16 cellular contexts compared by ENCODE assay signal in the genomic region with DNA sequence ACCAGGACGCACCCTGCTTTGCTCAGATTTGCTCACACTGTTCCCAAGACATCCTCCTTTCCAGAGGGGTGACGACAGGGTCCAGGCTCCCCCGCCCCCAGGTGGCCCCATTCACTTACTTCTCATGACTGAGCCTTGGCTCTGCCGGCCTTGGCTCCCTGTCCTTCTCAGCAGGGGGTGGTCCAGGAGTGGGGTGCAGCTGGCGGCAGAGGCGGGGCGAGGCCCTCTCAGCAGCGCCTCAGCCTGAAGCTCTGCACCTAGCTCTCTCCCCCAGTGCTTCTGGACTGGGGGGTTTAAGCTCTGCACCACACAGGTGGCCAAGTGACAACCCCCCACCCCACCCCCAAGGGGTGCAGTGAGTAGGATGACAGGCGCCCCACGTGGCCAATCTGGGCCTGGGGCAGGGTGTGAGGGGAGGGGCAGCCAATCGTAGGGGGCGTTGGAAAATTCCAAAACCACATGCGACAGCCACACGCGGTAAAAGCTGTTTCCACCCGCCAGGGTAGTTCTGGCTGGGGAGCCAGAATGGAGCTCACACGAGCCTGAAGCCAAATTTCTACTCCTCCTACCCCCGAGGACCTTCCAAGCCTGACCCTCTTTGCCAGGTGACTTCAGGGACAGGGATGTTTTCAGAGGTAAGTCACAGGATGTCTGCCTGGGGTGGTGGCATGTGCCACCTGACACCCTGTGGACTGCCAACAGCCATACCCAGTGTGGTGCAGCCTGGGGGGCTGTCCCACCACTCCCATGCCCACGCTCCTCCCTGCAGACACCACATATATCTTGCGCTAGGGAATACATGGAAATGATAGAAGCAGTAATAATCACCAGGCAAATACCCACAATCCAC. TPM values are rescaled to one million over a fixed set of nuclear protein-coding genes. Genes with fewer than 3 reads are reported as not detected.
DNase-seq lines count a peak whose midpoint lies in the region; ATAC-seq and TF ChIP-seq lines count a peak whose summit lies in the region.
"Had no signal": no experiment of that assay in that cellular context is flagged by ENCODE, and none has a peak within 500 bp of the region (broad histone marks: within the 10 kb centered on the region; RNA-seq: fewer than 3 reads in every experiment).

No MANE protein-coding gene starts in this region.

- no peaks in the 10 kb centered on the region for H3K79me2 ChIP-seq in PC-9 (ENCODE audit: low read depth)

- peaks cover 2% of the 10 kb centered on the region for H3K27me3 Mint-ChIP-seq in activated CD8-positive, alpha-beta T cell treated with anti-CD3 and anti-CD28 coated beads, Interleukin-2, amount 10 ng/mL, durations not matched to agents 7 days and 5 days (ENCODE audit: low read depth)

- peak; percentile 64 for DNase-seq in stimulated activated CD4-positive, alpha-beta T cell treated with anti-CD3 and anti-CD28 coated beads, Interleukin-15, amount 100 ng/mL, for 24 hours
- DNase-seq in stimulated activated CD4-positive, alpha-beta T cell treated with anti-CD3 and anti-CD28 coated beads, Interleukin-4, amount 100 ng/mL, for 1 hour: no peak
- DNase-seq in activated CD8-positive, alpha-beta T cell treated with anti-CD3 and anti-CD28 coated beads, Interleukin-2, amount 10 ng/mL, durations not matched to agents 7 days and 5 days: no peak
- DNase-seq in upper lobe of right lung: no peak
- DNase-seq in HuH-7 (ENCODE audit: low spot score): no peak
- no peak for DNase-seq in PC-9
- no peak for DNase-seq in NCI-H1436 (lab: John Stamatoyannopoulos, UW)
- DNase-seq: activated gamma-delta T cell treated with Interleukin-2 at 50 U/mL for 16 hours, mucosa of descending colon, retina had no signal

- H3K4me2 ChIP-seq in PC-9: no peak overlapping the region

- POLR2A ChIA-PET in activated CD8-positive, alpha-beta T cell treated with anti-CD3 and anti-CD28 coated beads, Interleukin-2, amount 10 ng/mL, durations not matched to agents 7 days and 5 days (lab: Charles Lee): no interaction called here
- POLR2A ChIA-PET in PC-9 (lab: Charles Lee; ENCODE audit: unreplicated experiment): interaction anchor here (0.6 kb wide), 1 partner anchor 23 kb away, joined by 3 read pairs; no protein-coding TSS in a partner anchor

- H3K36me3 ChIP-seq in upper lobe of right lung (peaks cover 5% of the 10 kb centered on the region), PC-9 (ENCODE audit: low read depth) (no peaks in the 10 kb centered on the region)
- H3K36me3 ChIP-seq: esophagus muscularis mucosa, upper lobe of left lung had no signal

- no peaks in the 10 kb centered on the region for H3K27me3 ChIP-seq in upper lobe of right lung
- no peaks in the 10 kb centered on the region for H3K27me3 ChIP-seq in PC-9 (ENCODE audit: insufficient read depth, low read depth)
- H3K27me3 ChIP-seq: upper lobe of left lung had no signal

- no peak overlapping the region for H3K27ac ChIP-seq in upper lobe of right lung
- no peak overlapping the region for H3K27ac ChIP-seq in PC-9
- H3K27ac ChIP-seq: esophagus muscularis mucosa, upper lobe of left lung had no signal

- intact Hi-C loops in upper lobe of right lung (cut with DNase I) (no loop called here), PC-9 (cut with micrococcal nuclease; ENCODE audit: unreplicated experiment) (no loop called here)

- peaks cover 60% of the 10 kb centered on the region for H3K4me1 Mint-ChIP-seq in activated CD8-positive, alpha-beta T cell treated with anti-CD3 and anti-CD28 coated beads, Interleukin-2, amount 10 ng/mL, durations not matched to agents 7 days and 5 days (ENCODE audit: low read depth)

- no peaks in the 10 kb centered on the region for H4K20me1 ChIP-seq in PC-9 (ENCODE audit: insufficient read depth)

- H3K36me3 Mint-ChIP-seq in activated CD8-positive, alpha-beta T cell treated with anti-CD3 and anti-CD28 coated beads, Interleukin-2, amount 10 ng/mL, durations not matched to agents 7 days and 5 days (ENCODE audit: low read depth): no peaks in the 10 kb centered on the region

- H3K4me1 ChIP-seq in upper lobe of right lung (peaks cover 18% of the 10 kb centered on the region), PC-9 (replicated peaks; ENCODE audit: insufficient read depth) (peaks cover 32% of the 10 kb centered on the region)

- no peaks in the 10 kb centered on the region for H3F3A ChIP-seq in PC-9 (ENCODE audit: insufficient read depth, low read depth)

- no peak overlapping the region for H3K27ac Mint-ChIP-seq in activated CD8-positive, alpha-beta T cell treated with anti-CD3 and anti-CD28 coated beads, Interleukin-2, amount 10 ng/mL, durations not matched to agents 7 days and 5 days

- H3K9me3 Mint-ChIP-seq in activated CD8-positive, alpha-beta T cell treated with anti-CD3 and anti-CD28 coated beads, Interleukin-2, amount 10 ng/mL, durations not matched to agents 7 days and 5 days (ENCODE audit: insufficient read depth): no peaks in the 10 kb centered on the region

- ATAC-seq in activated CD8-positive, alpha-beta T cell treated with anti-CD3 and anti-CD28 coated beads, Interleukin-2, amount 10 ng/mL, durations not matched to agents 7 days and 5 days: no peak
- peak; percentile 24 for ATAC-seq in upper lobe of right lung
- ATAC-seq: mucosa of descending colon had no signal

- H3K4me3 Mint-ChIP-seq in activated CD8-positive, alpha-beta T cell treated with anti-CD3 and anti-CD28 coated beads, Interleukin-2, amount 10 ng/mL, durations not matched to agents 7 days and 5 days: peak overlapping the region; percentile 12

- H3K9me3 ChIP-seq in iPS-18c (ENCODE audit: control insufficient read depth, insufficient read depth, low read length) (no peaks in the 10 kb centered on the region), upper lobe of right lung (no peaks in the 10 kb centered on the region), PC-9 (ENCODE audit: insufficient read depth, low read depth) (no peaks in the 10 kb centered on the region)
- H3K9me3 ChIP-seq: esophagus muscularis mucosa, mucosa of descending colon, upper lobe of left lung had no signal

- no peak overlapping the region for H2AFZ ChIP-seq in PC-9

- peak overlapping the region; percentile 11; the same call in 1 of the 2 replicates for H3K4me3 ChIP-seq in iPS-18c (ENCODE audit: insufficient read depth, low read depth, low read length)
- peak overlapping the region; percentile 3 for H3K4me3 ChIP-seq in upper lobe of right lung
- H3K4me3 ChIP-seq in PC-9: no peak overlapping the region
- H3K4me3 ChIP-seq: esophagus muscularis mucosa, mucosa of descending colon, upper lobe of left lung had no signal

- BruUV-seq in PC-9 (replicated peaks; lab: Mats Ljungman, UMichigan): no TSS peak

- H3K9me2 ChIP-seq in PC-9 (ENCODE audit: insufficient read depth): no peaks in the 10 kb centered on the region

- no peak for TF ChIP-seq CTCF in upper lobe of right lung (IDR thresholded peaks at IDR 0.05)
- TF ChIP-seq CTCF in PC-9 (conservative IDR thresholded peaks at IDR 0.05): no peak

- CTCF ChIA-PET in activated CD8-positive, alpha-beta T cell treated with anti-CD3 and anti-CD28 coated beads, Interleukin-2, amount 10 ng/mL, durations not matched to agents 7 days and 5 days (lab: Charles Lee): interaction anchor here (0.8 to 1.0 kb wide), 2 partner anchors 10 to 105 kb away, joined by 3 to 4 read pairs; no protein-coding TSS in a partner anchor
- CTCF ChIA-PET in PC-9 (lab: Charles Lee): interaction anchor here (0.6 kb wide), 1 partner anchor 575 kb away, joined by 20 read pairs; no protein-coding TSS in a partner anchor

RNA-seq across cellular contexts. Expression of gene RORC, which starts 5.6 kb away (rescaled TPM):
- total RNA-seq in activated CD8-positive, alpha-beta T cell treated with anti-CD3 and anti-CD28 coated beads, Interleukin-2, amount 10 ng/mL, durations not matched to agents 7 days and 5 days: 1 to 10 TPM; 2.4 to 2.7 TPM
- total RNA-seq in upper lobe of right lung: 16.4 TPM
- total RNA-seq in PC-9 (2021): 0.35 and 0.70 TPM in 2 replicates
- total RNA-seq: Daoy had no signal

RNA-seq across cellular contexts. Expression of gene C2CD4D, which starts 13.6 kb away (rescaled TPM):
- total RNA-seq in activated CD8-positive, alpha-beta T cell treated with anti-CD3 and anti-CD28 coated beads, Interleukin-2, amount 10 ng/mL, durations not matched to agents 7 days and 5 days: under 1 TPM; 0.23 to 0.26 TPM
- total RNA-seq in upper lobe of right lung (0.29 TPM), PC-9 (2021) (1.4 and 1.5 TPM in 2 replicates)
- total RNA-seq: cardiac septum, Daoy, esophagus muscularis mucosa, MCF 10A had no signal

RNA-seq across cellular contexts. Expression of gene LINGO4, which starts 20.8 kb away (rescaled TPM):
- under 1 TPM; 0.16 to 0.32 TPM for total RNA-seq in activated CD8-positive, alpha-beta T cell treated with anti-CD3 and anti-CD28 coated beads, Interleukin-2, amount 10 ng/mL, durations not matched to agents 7 days and 5 days
- 0.29 TPM for total RNA-seq in upper lobe of right lung
- not detected in 2 replicates for total RNA-seq in PC-9 (2021)
- total RNA-seq: Daoy, esophagus muscularis mucosa, MCF 10A had no signal

RNA-seq across cellular contexts. Expression of gene THEM5, which starts 27.5 kb away (rescaled TPM):
- not detected for total RNA-seq in activated CD8-positive, alpha-beta T cell treated with anti-CD3 and anti-CD28 coated beads, Interleukin-2, amount 10 ng/mL, durations not matched to agents 7 days and 5 days
- total RNA-seq in upper lobe of right lung (not detected), PC-9 (2021) (not detected in 2 replicates)
- total RNA-seq: cardiac septum, Daoy, esophagus muscularis mucosa, MCF 10A, mucosa of descending colon, upper lobe of left lung had no signal

RNA-seq across cellular contexts. Expression of gene TDRKH, which starts 35.7 kb away (rescaled TPM):
- total RNA-seq in activated CD8-positive, alpha-beta T cell treated with anti-CD3 and anti-CD28 coated beads, Interleukin-2, amount 10 ng/mL, durations not matched to agents 7 days and 5 days: 10 to 100 TPM; 14.6 to 16.4 TPM
- total RNA-seq in upper lobe of right lung (12.8 TPM), PC-9 (2021) (13.4 and 17.3 TPM in 2 replicates)
